28 cellular contexts compared by ENCODE assay signal in genomic region chr3:50531201-50531600, GRCh38. TPM values are rescaled to one million over a fixed set of nuclear protein-coding genes. Genes with fewer than 3 reads are reported as not detected.
"Had no signal": no experiment of that assay in that cellular context is flagged by ENCODE, and none has a peak within 500 bp of the region (broad histone marks: within the 10 kb centered on the region; RNA-seq: fewer than 3 reads in every experiment).

No MANE protein-coding gene starts in this region.

- H3K27me3 ChIP-seq: colonic mucosa, ovary, thyroid gland, vagina had no signal

- FAIRE-seq: islet of Langerhans had no signal

- H3K4me3 Mint-ChIP-seq: dendritic cell treated with granulocyte-macrophage colony-stimulating factor and Interleukin-4, amounts not matched to agents 40 ng/mL and 50 ng/mL, for 4 days; naive thymus-derived CD8-positive, alpha-beta T cell; stimulated activated naive B cell treated with anti-CD40 and anti-IgM and Interleukin-4, amounts not matched to agents 10 μg/mL and 1 μg/mL and 100 μg/mL, for 72 hours had no signal

- DNase-seq: colonic mucosa; effector CD8-positive, alpha-beta T cell; endodermal cell; foreskin fibroblast; heart right ventricle; hippocampal formation; left cardiac atrium; left lung; naive thymus-derived CD8-positive, alpha-beta T cell; occipital lobe; ovary; posterior cingulate gyrus; psoas muscle; right cardiac atrium; sigmoid colon; spleen; stimulated activated CD4-positive, alpha-beta T cell treated with anti-CD3 and anti-CD28 coated beads, Interleukin-4, amount 100 ng/mL, for 4 hours; stimulated activated naive B cell treated with anti-CD40 and anti-IgM and Interleukin-4, amounts not matched to agents 10 μg/mL and 1 μg/mL and 100 μg/mL, for 72 hours; stomach; thyroid gland; trophoblast cell had no signal

- H3K27ac Mint-ChIP-seq: dendritic cell treated with granulocyte-macrophage colony-stimulating factor and Interleukin-4, amounts not matched to agents 40 ng/mL and 50 ng/mL, for 4 days; endodermal cell; naive thymus-derived CD8-positive, alpha-beta T cell; stimulated activated naive B cell treated with anti-CD40 and anti-IgM and Interleukin-4, amounts not matched to agents 10 μg/mL and 1 μg/mL and 100 μg/mL, for 72 hours had no signal

- H3K4me1 ChIP-seq: colonic mucosa, gastroesophageal sphincter, heart right ventricle, left lung, psoas muscle, spleen, stomach had no signal

- H3K36me3 Mint-ChIP-seq: naive thymus-derived CD8-positive, alpha-beta T cell; stimulated activated naive B cell treated with anti-CD40 and anti-IgM and Interleukin-4, amounts not matched to agents 10 μg/mL and 1 μg/mL and 100 μg/mL, for 72 hours had no signal

- H3K9me3 Mint-ChIP-seq: dendritic cell treated with granulocyte-macrophage colony-stimulating factor and Interleukin-4, amounts not matched to agents 40 ng/mL and 50 ng/mL, for 4 days; endodermal cell; naive thymus-derived CD8-positive, alpha-beta T cell; stimulated activated naive B cell treated with anti-CD40 and anti-IgM and Interleukin-4, amounts not matched to agents 10 μg/mL and 1 μg/mL and 100 μg/mL, for 72 hours had no signal

- H3K27ac ChIP-seq: colonic mucosa, epithelial cell of prostate, gastroesophageal sphincter, heart right ventricle, left lung, ovary, psoas muscle, sigmoid colon, spleen, stomach, thyroid gland, vagina had no signal

- ATAC-seq: esophagus mucosa; gastroesophageal sphincter; left cardiac atrium; left lung; naive thymus-derived CD8-positive, alpha-beta T cell; psoas muscle; right cardiac atrium; stimulated activated naive B cell treated with anti-CD40 and anti-IgM and Interleukin-4, amounts not matched to agents 10 μg/mL and 1 μg/mL and 100 μg/mL, for 72 hours had no signal

RNA-seq across cellular contexts. Expression of gene CACNA2D2, which starts 27.8 kb away (rescaled TPM):
- total RNA-seq: myocyte had no signal
